Comparison of ENCODE assay signal across 1 cellular context in genomic region chr14:68458253-68458652, GRCh38.
TF ChIP-seq lines count a peak whose summit lies in the region.

No MANE protein-coding gene starts in this region.

TF ChIP-seq in A549, 52 proteins besides CTCF, POLR2A, EP300 and RAD21:
- TF ChIP-seq HDAC2 (IDR thresholded peaks at IDR 0.05) (no peak), FOXS1 (CRISPR knock-in tag; IDR thresholded peaks at IDR 0.05) (no peak), FOSB (CRISPR knock-in tag; IDR thresholded peaks at IDR 0.05) (peak; percentile 92), TP53 (CRISPR knock-in tag; IDR thresholded peaks at IDR 0.05) (no peak), HEYL (CRISPR knock-in tag; IDR thresholded peaks at IDR 0.05) (no peak), HOXA7 (CRISPR knock-in tag; IDR thresholded peaks at IDR 0.05) (peak; percentile 87)
